19 cellular contexts compared by ENCODE assay signal in genomic region chr14:95316826-95317225, GRCh38. TPM values are rescaled to one million over a fixed set of nuclear protein-coding genes. Genes with fewer than 3 reads are reported as not detected.
DNase-seq lines count a peak whose midpoint lies in the region; ATAC-seq and TF ChIP-seq lines count a peak whose summit lies in the region.
"Had no signal": no experiment of that assay in that cellular context is flagged by ENCODE, and none has a peak within 500 bp of the region (broad histone marks: within the 10 kb centered on the region; RNA-seq: fewer than 3 reads in every experiment).

No MANE protein-coding gene starts in this region.

- H3K9ac ChIP-seq in skeletal muscle tissue (ENCODE audit: low read depth in 1 of 3, low read length in 3 of 3): no peak overlapping the region
- H3K9ac ChIP-seq: GM23248 had no signal

- DNase-seq in NCI-H2227 (lab: John Stamatoyannopoulos, UW; ENCODE audit: unreplicated experiment) (peak; percentile 31), NCI-H2227 treated with DMSO at 0.1 percent for 48 hours (lab: John Stamatoyannopoulos, UW) (no peak), NCI-H524 treated with DMSO at 0.1 percent for 48 hours (lab: John Stamatoyannopoulos, UW) (peak; percentile 83), hepatocyte (ENCODE audit: low spot score) (no peak), erythroblast (lab: John Stamatoyannopoulos, UW) (no peak)
- DNase-seq in activated naive CD4-positive, alpha-beta T cell (lab: John Stamatoyannopoulos, UW): no peak
- DNase-seq: activated CD8-positive, alpha-beta memory T cell treated with anti-CD3 and anti-CD28 coated beads for 24 hours; DMS53; GM23248; mammary epithelial cell; naive thymus-derived CD4-positive, alpha-beta T cell; NCI-H1105; NCI-H226; transverse colon had no signal

- H3K27me3 ChIP-seq in hepatocyte (no peaks in the 10 kb centered on the region), skeletal muscle tissue (ENCODE audit: control insufficient read depth in 3 of 3, insufficient read depth in 3 of 3, low read length in 3 of 3) (no peaks in the 10 kb centered on the region)
- H3K27me3 ChIP-seq: transverse colon had no signal

- H3K9me3 ChIP-seq in hepatocyte (ENCODE audit: low read depth): no peaks in the 10 kb centered on the region
- H3K9me3 ChIP-seq in skeletal muscle tissue (ENCODE audit: control insufficient read depth in 3 of 3, low read length in 3 of 3): no peaks in the 10 kb centered on the region
- H3K9me3 ChIP-seq: A549, transverse colon had no signal

- no peak overlapping the region for H3K4me2 ChIP-seq in hepatocyte
- H3K4me2 ChIP-seq: A549 had no signal

- no peak overlapping the region for H3K4me3 ChIP-seq in hepatocyte
- H3K4me3 ChIP-seq in skeletal muscle tissue (ENCODE audit: low read length in 3 of 3): no peak overlapping the region
- H3K4me3 ChIP-seq: A549, GM23248, transverse colon had no signal

- WGBS in hepatocyte (ENCODE audit: low lambda C conversion rate, missing lambda C conversion rate): 76% methylated on average over 8 of the region's 8 CpGs

- peaks cover 14% of the 10 kb centered on the region for H3K4me1 ChIP-seq in hepatocyte (ENCODE audit: insufficient read depth)
- H3K4me1 ChIP-seq in skeletal muscle tissue (ENCODE audit: control insufficient read depth in 3 of 3, insufficient read depth in 3 of 3, low read length in 3 of 3): peaks cover 6 to 41% (median 31%) of the 10 kb centered on the region in 3 donors

- no peak for TF ChIP-seq POLR2A in erythroblast (IDR thresholded peaks at IDR 0.05; ENCODE audit: low read length)

- no peak for TF ChIP-seq CTCF in hepatocyte (IDR thresholded peaks at IDR 0.05; ENCODE audit: poor library complexity)

- no peak overlapping the region for H2AFZ ChIP-seq in hepatocyte
- H2AFZ ChIP-seq: GM23248 had no signal

- peak overlapping the region; percentile 48 for H3K27ac ChIP-seq in hepatocyte
- peak overlapping the region; percentile 9 for H3K27ac ChIP-seq in skeletal muscle tissue (ENCODE audit: low read depth, low read length)
- H3K27ac ChIP-seq: C4-2B, GM23248 had no signal

- H4K20me1 ChIP-seq in hepatocyte (ENCODE audit: insufficient read depth, poor library complexity, severe bottlenecking): no peaks in the 10 kb centered on the region

- no peaks in the 10 kb centered on the region for H3K9me2 ChIP-seq in hepatocyte (replicated peaks; ENCODE audit: insufficient read depth)

- H3K36me3 ChIP-seq in hepatocyte (replicated peaks; ENCODE audit: insufficient read depth, low read depth) (no peaks in the 10 kb centered on the region), skeletal muscle tissue (ENCODE audit: control insufficient read depth in 3 of 3, insufficient read depth in 3 of 3, low read length in 3 of 3) (no peaks in the 10 kb centered on the region)
- H3K36me3 ChIP-seq: transverse colon had no signal

- H3K79me2 ChIP-seq in hepatocyte: peaks cover 8% of the 10 kb centered on the region

- no peak for ATAC-seq in GM18909 (IDR thresholded peaks at IDR 0.05; ENCODE audit: poor library complexity, unreplicated experiment)
- ATAC-seq: A549; esophagus mucosa; naive thymus-derived CD4-positive, alpha-beta T cell had no signal

RNA-seq across cellular contexts. Expression of gene CLMN, which starts 2.9 kb away (rescaled TPM):
- 12.0 and 15.7 TPM in 2 replicates for total RNA-seq in hepatocyte
- polyA plus RNA-seq in hepatocyte: 40.0 and 53.9 TPM in 2 replicates
- total RNA-seq in skeletal muscle tissue: 2.1 TPM

Comparison
In these comparisons a context has a peak if more than half of its experiments do, and no peak if none do; other contexts are left out.
1. DNase-seq: peak in NCI-H2227 (single experiment) and NCI-H524 treated with DMSO at 0.1 percent for 48 hours (single experiment); none in NCI-H2227 treated with DMSO at 0.1 percent for 48 hours (single experiment), hepatocyte (single experiment), erythroblast (0 of 2) and activated naive CD4-positive, alpha-beta T cell (0 of 4).